8 cellular contexts compared by ENCODE assay signal in the genomic region with DNA sequence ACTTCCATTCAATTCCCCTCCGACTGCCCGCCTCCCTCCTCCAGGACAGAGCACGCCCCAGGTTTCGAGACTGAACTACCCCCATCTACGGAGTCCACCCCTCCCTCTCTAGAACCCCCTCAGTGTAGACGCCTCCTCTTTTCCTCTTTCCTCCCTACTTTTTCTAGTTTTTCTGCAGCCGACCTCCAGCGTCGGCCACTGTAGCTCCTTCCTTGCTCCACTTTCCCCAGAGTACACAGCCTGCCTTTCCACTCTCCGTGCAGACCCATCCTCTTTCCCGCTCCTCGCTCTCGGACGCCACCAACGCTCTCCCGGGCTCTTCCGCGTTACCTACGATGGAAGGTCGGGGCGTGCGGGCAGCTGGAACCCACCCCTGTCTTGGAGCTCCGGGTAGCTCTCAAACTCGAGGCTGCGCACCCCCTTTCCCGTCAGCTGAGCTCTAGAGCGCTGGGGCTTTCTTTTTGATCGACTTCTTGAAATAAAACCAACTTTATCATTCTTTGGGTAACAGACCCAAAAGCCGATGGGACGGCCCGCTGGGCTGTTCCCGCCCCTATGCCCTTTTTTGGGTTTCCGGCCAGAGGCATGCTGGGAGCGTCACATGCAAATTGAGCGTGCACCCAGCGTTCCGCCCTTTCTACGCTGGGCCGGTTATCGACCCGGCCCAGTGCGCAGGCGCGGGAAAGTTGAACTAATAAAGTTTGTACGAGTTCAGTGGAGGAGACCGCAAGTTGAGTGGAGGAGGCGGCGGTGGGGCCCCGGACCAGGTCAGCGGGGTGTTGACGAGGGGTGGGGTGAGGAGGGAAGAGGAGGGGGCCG. TPM values are rescaled to one million over a fixed set of nuclear protein-coding genes. Genes with fewer than 3 reads are reported as not detected.
DNase-seq lines count a peak whose midpoint lies in the region; ATAC-seq, FAIRE-seq and TF ChIP-seq lines count a peak whose summit lies in the region.

A gene with protein sequence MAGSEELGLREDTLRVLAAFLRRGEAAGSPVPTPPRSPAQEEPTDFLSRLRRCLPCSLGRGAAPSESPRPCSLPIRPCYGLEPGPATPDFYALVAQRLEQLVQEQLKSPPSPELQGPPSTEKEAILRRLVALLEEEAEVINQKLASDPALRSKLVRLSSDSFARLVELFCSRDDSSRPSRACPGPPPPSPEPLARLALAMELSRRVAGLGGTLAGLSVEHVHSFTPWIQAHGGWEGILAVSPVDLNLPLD (plus strand): TSS at position 633 of the 819 bp plus-strand sequence. CDS start 760 bp downstream, outside the sequence.
A gene with protein sequence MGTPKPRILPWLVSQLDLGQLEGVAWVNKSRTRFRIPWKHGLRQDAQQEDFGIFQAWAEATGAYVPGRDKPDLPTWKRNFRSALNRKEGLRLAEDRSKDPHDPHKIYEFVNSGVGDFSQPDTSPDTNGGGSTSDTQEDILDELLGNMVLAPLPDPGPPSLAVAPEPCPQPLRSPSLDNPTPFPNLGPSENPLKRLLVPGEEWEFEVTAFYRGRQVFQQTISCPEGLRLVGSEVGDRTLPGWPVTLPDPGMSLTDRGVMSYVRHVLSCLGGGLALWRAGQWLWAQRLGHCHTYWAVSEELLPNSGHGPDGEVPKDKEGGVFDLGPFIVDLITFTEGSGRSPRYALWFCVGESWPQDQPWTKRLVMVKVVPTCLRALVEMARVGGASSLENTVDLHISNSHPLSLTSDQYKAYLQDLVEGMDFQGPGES (minus strand): TSS at position 557 of the 819 bp plus-strand sequence. CDS start 1,019 bp downstream, outside the sequence.

- peak within 1 kb of the TSS; percentile 88 to 95 for H3K27ac ChIP-seq in kidney (ENCODE audit: low read depth in 2 of 2, low read length in 2 of 2)

- H3K9me3 ChIP-seq in kidney (ENCODE audit: control insufficient read depth in 1 of 2, low read length in 2 of 2) = no peaks in the 10 kb centered on the region

- peak; percentile 97 for DNase-seq in AG20443 (ENCODE audit: low spot score)
- DNase-seq in NCI-H524 (lab: John Stamatoyannopoulos, UW) = peak; percentile 88 to 95
- DNase-seq in activated CD4-positive, alpha-beta T cell treated with anti-CD3 and anti-CD28 coated beads for 24 hours (ENCODE audit: low read depth in 2 of 2) = peak; percentile 99 to 100
- peak; percentile 95 for DNase-seq in cerebellum (ENCODE audit: low spot score)
- DNase-seq in kidney = peak; percentile 99
- peak; percentile 98 for DNase-seq in stimulated activated CD4-positive, alpha-beta T cell treated with anti-CD3 and anti-CD28 coated beads, Interleukin-15, amount 100 ng/mL, for 1 hour (ENCODE audit: low read depth in 1 of 2, low spot score in 1 of 2)

- peak within 1 kb of the TSS; percentile 86 to 98 for H3K4me3 ChIP-seq in kidney (ENCODE audit: low read length in 2 of 2)

- FAIRE-seq in kidney (lab: Jason Lieb, UNC) = peak; percentile 77

- peaks cover 4 to 16% of the 10 kb centered on the region in 2 donors for H3K36me3 ChIP-seq in kidney (ENCODE audit: control insufficient read depth in 1 of 2, insufficient read depth in 2 of 2, low read length in 2 of 2)

- ATAC-seq in GM19043 (IDR thresholded peaks at IDR 0.05; ENCODE audit: low read depth, unreplicated experiment) (peak; percentile 72), HG03354 (IDR thresholded peaks at IDR 0.05; ENCODE audit: poor library complexity, severe bottlenecking, unreplicated experiment) (peak; percentile 86)

- H3K4me1 ChIP-seq in kidney (ENCODE audit: control insufficient read depth in 1 of 2, insufficient read depth in 1 of 2, low read depth in 1 of 2, low read length in 2 of 2) = peaks cover 11 to 13% of the 10 kb centered on the region in 2 donors

- intact Hi-C loops in kidney (cut with DNase I) = no loop called here

- H3K9ac ChIP-seq in kidney (ENCODE audit: low read length in 2 of 2) = peak within 1 kb of the TSS; percentile 60 to 98

- TF ChIP-seq CTCF in kidney (IDR thresholded peaks at IDR 0.05; ENCODE audit: borderline replicate concordance, extremely low read depth, insufficient read depth) = no peak

RNA-seq across cellular contexts. Expression of the first gene that starts in this region (rescaled TPM):
- 1.2 TPM for total RNA-seq in cerebellum
- 14.4 TPM for total RNA-seq in kidney
- polyA plus RNA-seq in kidney (ENCODE audit: insufficient read depth, low read depth, low replicate concordance) = 13.5 TPM

RNA-seq across cellular contexts. Expression of the second gene that starts in this region (rescaled TPM):
- total RNA-seq in cerebellum (11.3 TPM), kidney (84.9 TPM)
- 64.5 TPM for polyA plus RNA-seq in kidney (ENCODE audit: insufficient read depth, low read depth, low replicate concordance)

Comparison
In these comparisons a context has a peak if more than half of its experiments do, and no peak if none do; other contexts are left out.
1. Peak in every context shown above with its lines: DNase-seq, ATAC-seq, H3K4me3 ChIP-seq and H3K27ac ChIP-seq.